In genomic region chr16:30977502-30977901, GRCh38 we compare ENCODE assay signal across 8 cellular contexts. TPM values are rescaled to one million over a fixed set of nuclear protein-coding genes. Genes with fewer than 3 reads are reported as not detected.
DNase-seq lines count a peak whose midpoint lies in the region; ATAC-seq and TF ChIP-seq lines count a peak whose summit lies in the region.
"Had no signal": no experiment of that assay in that cellular context is flagged by ENCODE, and none has a peak within 500 bp of the region (broad histone marks: within the 10 kb centered on the region; RNA-seq: fewer than 3 reads in every experiment).

No MANE protein-coding gene starts in this region.

- peaks cover 6% of the 10 kb centered on the region for H3K36me3 Mint-ChIP-seq in glutamatergic neuron (ENCODE audit: unreplicated experiment)

- H3K4me1 ChIP-seq in OCI-LY3 (ENCODE audit: low read length) = no peaks in the 10 kb centered on the region

- peaks cover 8% of the 10 kb centered on the region for H3K9me3 Mint-ChIP-seq in glutamatergic neuron (ENCODE audit: unreplicated experiment)

- peak; percentile 30; the same call in 1 of the 2 replicates for TF ChIP-seq CTCF in OCI-LY3 (IDR thresholded peaks at IDR 0.05; ENCODE audit: low read depth, low read length)
- peak; percentile 61 for TF ChIP-seq CTCF in glutamatergic neuron (IDR thresholded peaks at IDR 0.05; ENCODE audit: partially characterized antibody, unreplicated experiment)

- H3K27me3 ChIP-seq in OCI-LY3 (ENCODE audit: low read depth, low read length) = no peaks in the 10 kb centered on the region

- H3K9ac ChIP-seq in OCI-LY3 (ENCODE audit: low read length) = no peak overlapping the region

- no peak overlapping the region for H3K4me3 ChIP-seq in OCI-LY3 (ENCODE audit: low read length)

- no peaks in the 10 kb centered on the region for H4K20me1 ChIP-seq in OCI-LY3 (ENCODE audit: insufficient read depth, low read length)

- no peak for ATAC-seq in GM18861 (IDR thresholded peaks at IDR 0.05; ENCODE audit: unreplicated experiment)
- ATAC-seq in HG03520 (IDR thresholded peaks at IDR 0.05; ENCODE audit: unreplicated experiment) = no peak
- ATAC-seq: Right ventricle myocardium inferior had no signal

- H2AFZ ChIP-seq in OCI-LY3 (ENCODE audit: low read depth, low read length) = no peak overlapping the region

- DNase-seq in ELR (ENCODE audit: low read depth) = peak; percentile 36
- peak; percentile 69 for DNase-seq in glutamatergic neuron
- no peak for DNase-seq in AML-193 (lab: John Stamatoyannopoulos, UW)
- DNase-seq: anterior cingulate cortex had no signal

- no peak overlapping the region for H3K4me3 Mint-ChIP-seq in glutamatergic neuron (ENCODE audit: unreplicated experiment)

- peaks cover 12% of the 10 kb centered on the region for H3K27me3 Mint-ChIP-seq in glutamatergic neuron (ENCODE audit: unreplicated experiment)

- H3K4me1 Mint-ChIP-seq in glutamatergic neuron (ENCODE audit: low read depth, unreplicated experiment) = no peaks in the 10 kb centered on the region

- H3K27ac ChIP-seq in OCI-LY3 (ENCODE audit: low read length) = no peak overlapping the region

- peak overlapping the region; percentile 43 for H3K27ac Mint-ChIP-seq in glutamatergic neuron (ENCODE audit: unreplicated experiment)

- no peak overlapping the region for H3K4me2 ChIP-seq in OCI-LY3 (ENCODE audit: low read length)

- H3K36me3 ChIP-seq in OCI-LY3 (replicated peaks; ENCODE audit: low read depth, low read length) = peaks cover 35% of the 10 kb centered on the region

- H3K9me3 ChIP-seq in OCI-LY3 (ENCODE audit: insufficient read depth, low read length) = no peaks in the 10 kb centered on the region

- no peaks in the 10 kb centered on the region for H3K79me2 ChIP-seq in OCI-LY3 (ENCODE audit: low read length)

RNA-seq across cellular contexts. Expression of gene HSD3B7, which starts 7.5 kb away (rescaled TPM):
- 2.0 TPM for total RNA-seq in glutamatergic neuron (ENCODE audit: unreplicated experiment)

RNA-seq across cellular contexts. Expression of gene SETD1A, which starts 19.9 kb away (rescaled TPM):
- 24.3 TPM for total RNA-seq in glutamatergic neuron (ENCODE audit: unreplicated experiment)

RNA-seq across cellular contexts. Expression of gene ORAI3, which starts 28.6 kb away (rescaled TPM):
- 5.1 TPM for total RNA-seq in glutamatergic neuron (ENCODE audit: unreplicated experiment)

RNA-seq across cellular contexts. Expression of gene STX1B, which starts 32.9 kb away (rescaled TPM):
- 51.6 TPM for total RNA-seq in glutamatergic neuron (ENCODE audit: unreplicated experiment)

RNA-seq across cellular contexts. Expression of gene FBXL19, which starts 54.1 kb away (rescaled TPM):
- total RNA-seq in glutamatergic neuron (ENCODE audit: unreplicated experiment) = 76.8 TPM

Comparison
In these comparisons a context has a peak if more than half of its experiments do, and no peak if none do; other contexts are left out.
1. DNase-seq: peak in ELR (single experiment) and glutamatergic neuron (single experiment); none in AML-193 (0 of 2).